Comparison of ENCODE assay signal across 14 cellular contexts in genomic region chr15:99170476-99171065, GRCh38.
DNase-seq lines count a peak whose midpoint lies in the region; ATAC-seq and TF ChIP-seq lines count a peak whose summit lies in the region.
"Had no signal": no experiment of that assay in that cellular context is flagged by ENCODE, and none has a peak within 500 bp of the region (broad histone marks: within the 10 kb centered on the region; RNA-seq: fewer than 3 reads in every experiment).

No MANE protein-coding gene starts in this region.

- H3K4me3 ChIP-seq in ascending aorta: no peak overlapping the region
- H3K4me3 ChIP-seq in ovary: no peak overlapping the region
- no peak overlapping the region for H3K4me3 ChIP-seq in upper lobe of left lung

- H3K27ac Mint-ChIP-seq in type B pancreatic cell: no peak overlapping the region

- H3K27me3 Mint-ChIP-seq in type B pancreatic cell: no peaks in the 10 kb centered on the region

- TF ChIP-seq CTCF in ascending aorta (IDR thresholded peaks at IDR 0.05) (peak in 2 of 3 experiments; percentile 18 to 48), ovary (IDR thresholded peaks at IDR 0.05) (no peak), type B pancreatic cell (conservative IDR thresholded peaks at IDR 0.05) (no peak), upper lobe of left lung (IDR thresholded peaks at IDR 0.05) (no peak)

- no peaks in the 10 kb centered on the region for H3K27me3 ChIP-seq in ascending aorta
- no peaks in the 10 kb centered on the region for H3K27me3 ChIP-seq in ovary
- H3K27me3 ChIP-seq in upper lobe of left lung: no peaks in the 10 kb centered on the region

- TF ChIP-seq EP300 in ovary (IDR thresholded peaks at IDR 0.05) (no peak), upper lobe of left lung (IDR thresholded peaks at IDR 0.05) (no peak)

- peaks cover 15% of the 10 kb centered on the region for H3K36me3 Mint-ChIP-seq in type B pancreatic cell

- intact Hi-C loops in ascending aorta (cut with DNase I): loop anchor here (1.0 to 5.0 kb wide), 3 partner anchors 43 to 63 kb away; partner anchors contain the start of gene SYNM
- intact Hi-C loops in Right ventricle myocardium superior (cut with DNase I): no loop called here
- intact Hi-C loops in ovary (cut with DNase I): loop anchor here in 2 of 4 donors (5.0 to 10.0 kb wide), 2 partner anchors 63 to 1994 kb away; partner anchors contain the start of gene SYNM (in 1 of the 2)

- DNase-seq in ascending aorta (ENCODE audit: low spot score in 2 of 2) (peak in 1 of 2 donors; percentile 59), Right ventricle myocardium superior (no peak), ovary (no peak), type B pancreatic cell (ENCODE audit: extremely low spot score, unreplicated experiment) (peak; percentile 48), upper lobe of left lung (no peak)
- DNase-seq: activated CD4-positive, alpha-beta T cell treated with anti-CD3 and anti-CD28 coated beads for 1 hour; activated gamma-delta T cell treated with Interleukin-2 at 50 U/mL for 16 hours; AML-193; effector memory CD4-positive, alpha-beta T cell; KG1; NCI-H2171; T-helper 2 cell had no signal

- H3K36me3 ChIP-seq in ascending aorta (peaks cover 3 to 15% of the 10 kb centered on the region in 2 donors), ovary (no peaks in the 10 kb centered on the region), upper lobe of left lung (peaks cover 0 to 9% (median 2%) of the 10 kb centered on the region in 4 donors)

- H3K4me1 Mint-ChIP-seq in type B pancreatic cell (ENCODE audit: unreplicated experiment): peaks cover 5% of the 10 kb centered on the region

- H3K9me3 ChIP-seq in ascending aorta (no peaks in the 10 kb centered on the region), ovary (no peaks in the 10 kb centered on the region), upper lobe of left lung (no peaks in the 10 kb centered on the region)

- peak overlapping the region; percentile 90 to 94 for H3K27ac ChIP-seq in ascending aorta
- peak overlapping the region; percentile 28 to 32 for H3K27ac ChIP-seq in ovary
- no peak overlapping the region for H3K27ac ChIP-seq in upper lobe of left lung

- peaks cover 8 to 32% of the 10 kb centered on the region in 2 donors for H3K4me1 ChIP-seq in ascending aorta
- H3K4me1 ChIP-seq in ovary (ENCODE audit: insufficient read depth): peaks cover 7% of the 10 kb centered on the region
- H3K4me1 ChIP-seq in upper lobe of left lung: peaks cover 0 to 6% (median 4%) of the 10 kb centered on the region in 4 donors

- WGBS in ovary, 3 donors: 66 to 71% (median 68%) methylated on average over 7 of the region's 7 CpGs
- 84 to 85% methylated on average over 7 of the region's 7 CpGs for WGBS in upper lobe of left lung, 2 donors

- peak; percentile 54 for ATAC-seq in Right ventricle myocardium superior (ENCODE audit: poor library complexity)
- ATAC-seq in GM19023 (IDR thresholded peaks at IDR 0.05; ENCODE audit: unreplicated experiment): no peak
- ATAC-seq in GM21515 (IDR thresholded peaks at IDR 0.05; ENCODE audit: unreplicated experiment): no peak
- no peak for ATAC-seq in upper lobe of left lung (ENCODE audit: low FRiP score in 2 of 2)

- TF ChIP-seq POLR2A in ovary (IDR thresholded peaks at IDR 0.05) (no peak), upper lobe of left lung (IDR thresholded peaks at IDR 0.05) (no peak)

- H3K4me3 Mint-ChIP-seq in type B pancreatic cell: no peak overlapping the region

- H3K9me3 Mint-ChIP-seq in type B pancreatic cell: no peaks in the 10 kb centered on the region

Comparison
In these comparisons a context has a peak if more than half of its experiments do, and no peak if none do; other contexts are left out.
1. H3K27ac ChIP-seq: peak in ascending aorta (2 of 2) and ovary (2 of 2); none in upper lobe of left lung (0 of 4).
2. CTCF ChIP-seq: peak in ascending aorta (2 of 3); none in ovary (0 of 3), type B pancreatic cell (single experiment) and upper lobe of left lung (0 of 6).